Comparison of ENCODE assay signal across 7 cellular contexts in the genomic region with DNA sequence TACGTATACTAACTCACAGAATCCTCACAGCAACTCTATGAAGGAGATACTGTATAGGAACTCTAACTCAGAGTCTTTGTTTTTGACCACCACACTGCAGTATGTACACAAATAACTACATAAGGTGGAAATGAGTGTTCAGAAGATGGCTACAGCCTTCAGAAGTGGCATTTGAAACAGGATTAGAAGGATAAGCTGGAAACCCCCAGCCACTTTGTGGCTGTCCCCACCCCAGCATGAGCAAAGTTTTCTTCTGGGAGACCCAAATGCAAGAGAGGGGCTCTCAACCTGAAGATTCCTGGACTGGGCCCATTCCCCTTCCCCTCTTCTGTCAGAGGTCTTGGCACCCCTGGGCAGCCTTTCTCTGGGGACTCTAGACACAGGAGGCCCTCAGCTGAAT. TPM values are rescaled to one million over a fixed set of nuclear protein-coding genes. Genes with fewer than 3 reads are reported as not detected.
DNase-seq lines count a peak whose midpoint lies in the region; ATAC-seq, FAIRE-seq and TF ChIP-seq lines count a peak whose summit lies in the region.

No MANE protein-coding gene starts in this region.

- no peak for TF ChIP-seq CTCF in HFF-Myc (IDR thresholded peaks at IDR 0.05; ENCODE audit: low read depth, low read length, missing control alignments)
- TF ChIP-seq CTCF in kidney (IDR thresholded peaks at IDR 0.05; ENCODE audit: borderline replicate concordance, extremely low read depth, insufficient read depth), result no peak

- H3K4me3 Mint-ChIP-seq in activated T-helper 17 cell treated with anti-CD3 and anti-CD28 coated beads, Interleukin-2, amount 50 U/mL, for 72 hours, result peak overlapping the region; percentile 91

- H3K27ac ChIP-seq in kidney (ENCODE audit: low read depth in 2 of 2, low read length in 2 of 2) (peak overlapping the region; percentile 84 to 95), stomach smooth muscle (ENCODE audit: low read length) (peak overlapping the region; percentile 92)

- intact Hi-C loops in kidney (cut with DNase I), result no loop called here

- no peaks in the 10 kb centered on the region for H3K27me3 Mint-ChIP-seq in activated T-helper 17 cell treated with anti-CD3 and anti-CD28 coated beads, Interleukin-2, amount 50 U/mL, for 72 hours

- no peak for FAIRE-seq in kidney (lab: Jason Lieb, UNC)

- H3K9me3 ChIP-seq in kidney (ENCODE audit: control insufficient read depth in 1 of 2, low read length in 2 of 2) (no peaks in the 10 kb centered on the region), stomach smooth muscle (ENCODE audit: control insufficient read depth in 2 of 2, low read length in 2 of 2) (no peaks in the 10 kb centered on the region)

- H3K36me3 ChIP-seq in kidney (ENCODE audit: control insufficient read depth in 1 of 2, insufficient read depth in 2 of 2, low read length in 2 of 2) (no peaks in the 10 kb centered on the region), stomach smooth muscle (ENCODE audit: control insufficient read depth in 2 of 2, insufficient read depth in 2 of 2, low read length in 2 of 2) (no peaks in the 10 kb centered on the region)

- DNase-seq in HFF-Myc (ENCODE audit: extremely low read depth, low read depth), result no peak
- no peak for DNase-seq in kidney
- DNase-seq in inferior parietal cortex (ENCODE audit: extremely low spot score), result no peak
- DNase-seq in T-helper 9 cell, result no peak

- peaks cover 58% of the 10 kb centered on the region for H3K4me1 Mint-ChIP-seq in activated T-helper 17 cell treated with anti-CD3 and anti-CD28 coated beads, Interleukin-2, amount 50 U/mL, for 72 hours

- peak; percentile 13 for ATAC-seq in activated T-helper 17 cell treated with anti-CD3 and anti-CD28 coated beads, Interleukin-2, amount 50 U/mL, for 72 hours (replicated peaks)
- ATAC-seq in HG02763 (IDR thresholded peaks at IDR 0.05; ENCODE audit: unreplicated experiment), result no peak

- no peaks in the 10 kb centered on the region for H3K27me3 ChIP-seq in stomach smooth muscle (ENCODE audit: control insufficient read depth in 1 of 2, insufficient read depth in 2 of 2, low read length in 2 of 2)

- peaks cover 75% of the 10 kb centered on the region for H3K36me3 Mint-ChIP-seq in activated T-helper 17 cell treated with anti-CD3 and anti-CD28 coated beads, Interleukin-2, amount 50 U/mL, for 72 hours (ENCODE audit: low read depth)

- H3K4me3 ChIP-seq in HFF-Myc (replicated peaks; ENCODE audit: low read depth, low read length), result peak overlapping the region; percentile 73
- H3K4me3 ChIP-seq in kidney (ENCODE audit: low read length in 2 of 2), result peak overlapping the region in 1 of 2 donors; percentile 69
- H3K4me3 ChIP-seq in stomach smooth muscle (ENCODE audit: low read length in 2 of 2), result peak overlapping the region; percentile 70 to 83

- H3K4me1 ChIP-seq in kidney (ENCODE audit: control insufficient read depth in 1 of 2, insufficient read depth in 1 of 2, low read depth in 1 of 2, low read length in 2 of 2) (peaks cover 76 to 77% of the 10 kb centered on the region in 2 donors), stomach smooth muscle (ENCODE audit: control insufficient read depth, insufficient read depth, low read length) (peaks cover 87% of the 10 kb centered on the region)

- H3K9ac ChIP-seq in kidney (ENCODE audit: low read length in 2 of 2), result peak overlapping the region in 1 of 2 donors; percentile 81
- H3K9ac ChIP-seq in stomach smooth muscle (ENCODE audit: low read length in 2 of 2), result peak overlapping the region; percentile 5 to 92

- no peaks in the 10 kb centered on the region for H3K9me3 Mint-ChIP-seq in activated T-helper 17 cell treated with anti-CD3 and anti-CD28 coated beads, Interleukin-2, amount 50 U/mL, for 72 hours

- peak overlapping the region; percentile 96 for H3K27ac Mint-ChIP-seq in activated T-helper 17 cell treated with anti-CD3 and anti-CD28 coated beads, Interleukin-2, amount 50 U/mL, for 72 hours

RNA-seq across cellular contexts. Expression of a gene that starts 43.2 kb away (rescaled TPM):
- total RNA-seq in activated T-helper 17 cell treated with anti-CD3 and anti-CD28 coated beads, Interleukin-2, amount 50 U/mL, for 72 hours, result 10 to 100 TPM; 37.3 to 41.2 TPM
- 53.1 TPM for total RNA-seq in kidney
- 34.6 TPM for polyA plus RNA-seq in kidney (ENCODE audit: insufficient read depth, low read depth, low replicate concordance)
